19 cellular contexts compared by ENCODE assay signal in genomic region chr13:68025604-68026003, GRCh38.
DNase-seq lines count a peak whose midpoint lies in the region; ATAC-seq and TF ChIP-seq lines count a peak whose summit lies in the region.
"Had no signal": no experiment of that assay in that cellular context is flagged by ENCODE, and none has a peak within 500 bp of the region (broad histone marks: within the 10 kb centered on the region; RNA-seq: fewer than 3 reads in every experiment).

No MANE protein-coding gene starts in this region.

- H3K9me3 ChIP-seq in heart left ventricle (peaks cover 0 to 12% (median 0%) of the 10 kb centered on the region in 12 donors), right atrium auricular region (no peaks in the 10 kb centered on the region), right cardiac atrium (ENCODE audit: control insufficient read depth, low read length) (no peaks in the 10 kb centered on the region), thyroid gland (no peaks in the 10 kb centered on the region)
- H3K9me3 ChIP-seq: A549; BLaER1 treated with 17β-estradiol and CSF1 and Interleukin-3, amounts not matched to agents 10 nM and 100 nM; Caco-2 had no signal

- DNase-seq in Right ventricle myocardium inferior (ENCODE audit: missing footprints) (no peak), cardiac septum (ENCODE audit: low spot score) (no peak), heart left ventricle (no peak), right atrium auricular region (ENCODE audit: low spot score) (no peak), right cardiac atrium (no peak), thyroid gland (peak in 1 of 2 donors; percentile 10), HuH-7.5 (ENCODE audit: low spot score) (no peak)
- DNase-seq: AML-193; Caco-2; Calu3; CD4-positive, alpha-beta T cell; CD8-positive, alpha-beta T cell; DMS79 treated with DMSO at 0.1 percent for 48 hours; GF-D8 had no signal

- H3K4me3 ChIP-seq in heart left ventricle (peak overlapping the region in 6 of 12 donors; percentile 11 to 39 (median 35)), right atrium auricular region (peak overlapping the region in 1 of 2 donors; percentile 11), right cardiac atrium (ENCODE audit: low read length) (peak overlapping the region; percentile 25), thyroid gland (replicated peaks in 1 of 3) (no peak overlapping the region)
- H3K4me3 ChIP-seq: A549; BLaER1 treated with 17β-estradiol and CSF1 and Interleukin-3, amounts not matched to agents 10 nM and 100 nM had no signal

- intact Hi-C loops in Right ventricle myocardium inferior (cut with DNase I) (no loop called here), cardiac septum (cut with DNase I) (no loop called here), heart left ventricle (cut with DNase I) (loop anchor here in 1 of 10 donors (5.0 kb wide), 1 partner anchor 793 kb away; the partner anchor contains the start of gene PCDH9), right cardiac atrium (cut with DNase I) (no loop called here), thyroid gland (cut with DNase I) (no loop called here)

- peak overlapping the region in 9 of 12 donors; percentile 23 to 68 (median 43) for H3K27ac ChIP-seq in heart left ventricle
- peak overlapping the region in 1 of 2 donors; percentile 70 for H3K27ac ChIP-seq in right atrium auricular region
- H3K27ac ChIP-seq in right cardiac atrium (ENCODE audit: low read length) = no peak overlapping the region
- peak overlapping the region; percentile 35 to 71 (median 58) for H3K27ac ChIP-seq in thyroid gland
- H3K27ac ChIP-seq: 22Rv1; A549; BLaER1 treated with 17β-estradiol and CSF1 and Interleukin-3, amounts not matched to agents 10 nM and 100 nM; C4-2B had no signal

- TF ChIP-seq CTCF in heart left ventricle (IDR thresholded peaks at IDR 0.05) (no peak), right atrium auricular region (IDR thresholded peaks at IDR 0.05) (no peak), thyroid gland (IDR thresholded peaks at IDR 0.05) (no peak)

- no peaks in the 10 kb centered on the region for H3K27me3 ChIP-seq in heart left ventricle
- H3K27me3 ChIP-seq in right atrium auricular region = no peaks in the 10 kb centered on the region
- no peaks in the 10 kb centered on the region for H3K27me3 ChIP-seq in right cardiac atrium (ENCODE audit: control insufficient read depth, insufficient read depth)
- no peaks in the 10 kb centered on the region for H3K27me3 ChIP-seq in thyroid gland
- H3K27me3 ChIP-seq: BLaER1 treated with 17β-estradiol and CSF1 and Interleukin-3, amounts not matched to agents 10 nM and 100 nM had no signal

- H3K4me1 ChIP-seq in heart left ventricle (peaks cover 0 to 3% (median 0%) of the 10 kb centered on the region in 12 donors), right atrium auricular region (no peaks in the 10 kb centered on the region), right cardiac atrium (ENCODE audit: control insufficient read depth, insufficient read depth, low read length) (no peaks in the 10 kb centered on the region), thyroid gland (peaks cover 3 to 8% of the 10 kb centered on the region in 2 donors)
- H3K4me1 ChIP-seq: A549; BLaER1 treated with 17β-estradiol and CSF1 and Interleukin-3, amounts not matched to agents 10 nM and 100 nM; Caco-2 had no signal

- WGBS in heart left ventricle, 4 donors = 26 to 30% (median 29%) methylated on average over 2 of the region's 2 CpGs
- 30% methylated on average over 2 of the region's 2 CpGs for WGBS in right cardiac atrium
- 20 to 27% methylated on average over 2 of the region's 2 CpGs for WGBS in thyroid gland, 2 donors

- H3K36me3 ChIP-seq in heart left ventricle (no peaks in the 10 kb centered on the region), right atrium auricular region (no peaks in the 10 kb centered on the region), thyroid gland (no peaks in the 10 kb centered on the region)
- H3K36me3 ChIP-seq: BLaER1 treated with 17β-estradiol and CSF1 and Interleukin-3, amounts not matched to agents 10 nM and 100 nM had no signal

- TF ChIP-seq POLR2A in heart left ventricle (IDR thresholded peaks at IDR 0.05) (no peak), thyroid gland (IDR thresholded peaks at IDR 0.05) (no peak)

- peak; percentile 76 for ATAC-seq in Right ventricle myocardium inferior
- peak; percentile 64 to 83 (median 80) for ATAC-seq in heart left ventricle
- ATAC-seq in right cardiac atrium = peak in 1 of 2 donors; percentile 63
- ATAC-seq in GM18511 (IDR thresholded peaks at IDR 0.05; ENCODE audit: unreplicated experiment) = no peak
- ATAC-seq: A549; CD8-positive, alpha-beta T cell had no signal
